ENCODE assay signal across 9 cellular contexts in genomic region chr4:42150653-42151567, GRCh38. TPM values are rescaled to one million over a fixed set of nuclear protein-coding genes. Genes with fewer than 3 reads are reported as not detected.
DNase-seq lines count a peak whose midpoint lies in the region; FAIRE-seq and TF ChIP-seq lines count a peak whose summit lies in the region.
"Had no signal": no experiment of that assay in that cellular context is flagged by ENCODE, and none has a peak within 500 bp of the region (broad histone marks: within the 10 kb centered on the region; RNA-seq: fewer than 3 reads in every experiment).

No MANE protein-coding gene starts in this region.

- H3K36me3 Mint-ChIP-seq in activated CD4-positive, alpha-beta T cell treated with anti-CD3 and anti-CD28 coated beads, Interleukin-2, amount 10 ng/mL, durations not matched to agents 7 days and 5 days (ENCODE audit: low read depth) = peaks cover 2% of the 10 kb centered on the region
- H3K36me3 Mint-ChIP-seq in endodermal cell (ENCODE audit: low read depth) = no peaks in the 10 kb centered on the region

- peak overlapping the region; percentile 62 for H3K4me3 ChIP-seq in HEK293 (ENCODE audit: low read depth, low read length)
- H3K4me3 ChIP-seq in endodermal cell (ENCODE audit: low read length) = peak overlapping the region; percentile 79
- H3K4me3 ChIP-seq in small intestine (ENCODE audit: low read depth in 1 of 2, low read length in 2 of 2) = peak overlapping the region; percentile 32 to 54

- TF ChIP-seq CTCF in HEK293 (tag by site-specific recombination; IDR thresholded peaks at IDR 0.05) (no peak), endodermal cell (conservative IDR thresholded peaks at IDR 0.05) (no peak)

- H3K27ac ChIP-seq in HEK293 (ENCODE audit: extremely low read depth, low read depth, low read length) (peak overlapping the region; percentile 53; the same call in 1 of the 2 replicates), endodermal cell (ENCODE audit: low read depth, low read length) (no peak overlapping the region), small intestine (ENCODE audit: low read depth in 1 of 2, low read length in 1 of 2) (no peak overlapping the region)

- H3K27ac Mint-ChIP-seq in activated CD4-positive, alpha-beta T cell treated with anti-CD3 and anti-CD28 coated beads, Interleukin-2, amount 10 ng/mL, durations not matched to agents 7 days and 5 days = no peak overlapping the region
- H3K27ac Mint-ChIP-seq in endodermal cell = no peak overlapping the region
- H3K27ac Mint-ChIP-seq: activated naive CD4-positive, alpha-beta T cell treated with anti-CD3 and anti-CD28 coated beads, Interleukin-2, amount 50 U/mL, for 72 hours had no signal

- H3K9me3 ChIP-seq in HEK293 (ENCODE audit: control insufficient read depth, insufficient read depth, low read depth, low read length) (no peaks in the 10 kb centered on the region), endodermal cell (ENCODE audit: control insufficient read depth, low read length) (no peaks in the 10 kb centered on the region), small intestine (ENCODE audit: control insufficient read depth, low read depth) (no peaks in the 10 kb centered on the region)

- CTCF ChIA-PET in activated CD4-positive, alpha-beta T cell treated with anti-CD3 and anti-CD28 coated beads, Interleukin-2, amount 10 ng/mL, durations not matched to agents 7 days and 5 days (lab: Charles Lee) = no interaction called here
- CTCF ChIA-PET in HEK293 (lab: Yijun Ruan, JAX) = no interaction called here

- no peak for DNase-seq in activated CD4-positive, alpha-beta T cell treated with anti-CD3 and anti-CD28 coated beads, Interleukin-2, amount 10 ng/mL, durations not matched to agents 7 days and 5 days
- no peak for DNase-seq in activated CD4-positive, alpha-beta T cell treated with anti-CD3 and anti-CD28 coated beads, Interleukin-2, amount 50 U/mL, for 1 hour
- DNase-seq in MV-4-11 (lab: John Stamatoyannopoulos, UW) (peak; percentile 61), endodermal cell (peak; percentile 47), small intestine (no peak), AML-193 (lab: John Stamatoyannopoulos, UW) (no peak), kidney glomerular epithelial cell (lab: John Stamatoyannopoulos, UW) (no peak)

- POLR2A ChIA-PET in activated CD4-positive, alpha-beta T cell treated with anti-CD3 and anti-CD28 coated beads, Interleukin-2, amount 10 ng/mL, durations not matched to agents 7 days and 5 days (lab: Charles Lee) = no interaction called here
- POLR2A ChIA-PET in HEK293 (lab: Yijun Ruan, JAX) = interaction anchor here (1.0 kb wide), 1 partner anchor 160 kb away, joined by 3 read pairs; the partner anchor contains the start of gene SLC30A9

- H3K27me3 ChIP-seq in endodermal cell (ENCODE audit: control insufficient read depth, insufficient read depth, low read length, poor library complexity, severe bottlenecking) (peaks cover 53% of the 10 kb centered on the region), small intestine (ENCODE audit: control insufficient read depth in 2 of 2, insufficient read depth in 2 of 2, low read length in 2 of 2) (peaks cover 8 to 12% of the 10 kb centered on the region in 2 donors)

- 7 to 22% methylated on average over 26 to 89 of the region's 89 CpGs for WGBS in endodermal cell (ENCODE audit: insufficient coverage in 1 of 2, insufficient read length in 1 of 2), 2 experiments
- 5 to 11% (median 10%) methylated on average over 77 to 89 of the region's 89 CpGs for WGBS in small intestine, 3 donors

- no peak for FAIRE-seq in small intestine (lab: Jason Lieb, UNC)

- H3K27me3 Mint-ChIP-seq in activated CD4-positive, alpha-beta T cell treated with anti-CD3 and anti-CD28 coated beads, Interleukin-2, amount 10 ng/mL, durations not matched to agents 7 days and 5 days = peaks cover 54% of the 10 kb centered on the region
- H3K27me3 Mint-ChIP-seq in endodermal cell (ENCODE audit: insufficient read depth) = peaks cover 43% of the 10 kb centered on the region

- no peaks in the 10 kb centered on the region for H3K9me3 Mint-ChIP-seq in activated CD4-positive, alpha-beta T cell treated with anti-CD3 and anti-CD28 coated beads, Interleukin-2, amount 10 ng/mL, durations not matched to agents 7 days and 5 days
- H3K9me3 Mint-ChIP-seq in endodermal cell = no peaks in the 10 kb centered on the region
- H3K9me3 Mint-ChIP-seq: activated naive CD4-positive, alpha-beta T cell treated with anti-CD3 and anti-CD28 coated beads, Interleukin-2, amount 50 U/mL, for 72 hours had no signal

- H3K9ac ChIP-seq in endodermal cell (ENCODE audit: extremely low read depth, low read length, poor library complexity, severe bottlenecking) = no peak overlapping the region

- no peaks in the 10 kb centered on the region; the same call in 1 of the 2 replicates for H3K4me1 ChIP-seq in HEK293 (ENCODE audit: control insufficient read depth, insufficient read depth, low read length)
- no peaks in the 10 kb centered on the region for H3K4me1 ChIP-seq in endodermal cell (ENCODE audit: control insufficient read depth, insufficient read depth, low read length)
- H3K4me1 ChIP-seq in small intestine (ENCODE audit: control insufficient read depth in 2 of 2, insufficient read depth in 1 of 2, low read depth in 1 of 2, low read length in 1 of 2) = peaks cover 0 to 4% of the 10 kb centered on the region in 2 donors

- H3K4me1 Mint-ChIP-seq in activated CD4-positive, alpha-beta T cell treated with anti-CD3 and anti-CD28 coated beads, Interleukin-2, amount 10 ng/mL, durations not matched to agents 7 days and 5 days = peaks cover 11% of the 10 kb centered on the region
- peaks cover 2% of the 10 kb centered on the region for H3K4me1 Mint-ChIP-seq in endodermal cell

- H3K36me3 ChIP-seq in HEK293 (ENCODE audit: control insufficient read depth in 2 of 2, insufficient read depth in 1 of 2, low read length in 2 of 2) (peaks cover 0 to under 1% of the 10 kb centered on the region in 2 experiments; a peak in 1 of 3 replicates), endodermal cell (ENCODE audit: control insufficient read depth, insufficient read depth, low read length) (no peaks in the 10 kb centered on the region), small intestine (ENCODE audit: control insufficient read depth in 2 of 2, insufficient read depth in 2 of 2, low read length in 2 of 2) (no peaks in the 10 kb centered on the region)

- peak overlapping the region; percentile 71 for H3K4me3 Mint-ChIP-seq in activated CD4-positive, alpha-beta T cell treated with anti-CD3 and anti-CD28 coated beads, Interleukin-2, amount 10 ng/mL, durations not matched to agents 7 days and 5 days
- H3K4me3 Mint-ChIP-seq in endodermal cell = peak overlapping the region; percentile 79

TF ChIP-seq in HEK293, 187 proteins besides CTCF, POLR2A, EP300 and RAD21 (continues in another document):
- TF ChIP-seq PRDM10 (tag by site-specific recombination; IDR thresholded peaks at IDR 0.05) = no peak
- TF ChIP-seq ZNF112 (tag by site-specific recombination; IDR thresholded peaks at IDR 0.05) = no peak
- no peak for TF ChIP-seq ZNF704 (tag by site-specific recombination; IDR thresholded peaks at IDR 0.05)
- TF ChIP-seq PBX3 (CRISPR knock-in tag; IDR thresholded peaks at IDR 0.05) = peak; percentile 32; the same call in 1 of the 2 replicates
- no peak for TF ChIP-seq FEZF1 (tag by site-specific recombination; IDR thresholded peaks at IDR 0.05)

RNA-seq across cellular contexts. Expression of gene BEND4, which starts 1.5 kb away (rescaled TPM):
- under 1 TPM; 0.05 to 0.19 TPM for total RNA-seq in activated CD4-positive, alpha-beta T cell treated with anti-CD3 and anti-CD28 coated beads, Interleukin-2, amount 10 ng/mL, durations not matched to agents 7 days and 5 days
- 10 to 100 TPM; 11.6 to 13.4 TPM for total RNA-seq in endodermal cell
- 2.5 TPM for polyA plus RNA-seq in endodermal cell (2013, experiment 1 of 2)
- polyA plus RNA-seq in endodermal cell (2013, experiment 2 of 2) = 2.0 TPM
- under 1 TPM in 1 of 3 donors, not detected in 2; 0.10 TPM for polyA plus RNA-seq in small intestine

Comparison
In these comparisons a context has a peak if more than half of its experiments do, and no peak if none do; other contexts are left out.
1. DNase-seq: peak in MV-4-11 (single experiment) and endodermal cell (single experiment); none in activated CD4-positive, alpha-beta T cell treated with anti-CD3 and anti-CD28 coated beads, Interleukin-2, amount 10 ng/mL, durations not matched to agents 7 days and 5 days (single experiment), activated CD4-positive, alpha-beta T cell treated with anti-CD3 and anti-CD28 coated beads, Interleukin-2, amount 50 U/mL, for 1 hour (single experiment), small intestine (single experiment), AML-193 (0 of 2) and kidney glomerular epithelial cell (single experiment).
2. RNA of gene BEND4, which starts 1.5 kb away (total RNA-seq): 11.6 to 13.4 TPM in endodermal cell; 0.05 to 0.19 TPM in activated CD4-positive, alpha-beta T cell treated with anti-CD3 and anti-CD28 coated beads, Interleukin-2, amount 10 ng/mL, durations not matched to agents 7 days and 5 days; every median in the first group is over 10 times any median in the second.
3. Peak in every context shown above with its lines, with median percentiles within 50 percentile points of each other: H3K4me3 ChIP-seq.